ENCODE assay signal across 1 cellular context in genomic region chr17:73489991-73490390, GRCh38.
TF ChIP-seq lines count a peak whose summit lies in the region.

No MANE protein-coding gene starts in this region.

TF ChIP-seq in WTC11, 78 proteins besides CTCF, POLR2A, EP300 and RAD21 (continued from another document):
- TF ChIP-seq ZBTB43 (CRISPR knock-in tag; IDR thresholded peaks at IDR 0.05): no peak
- no peak for TF ChIP-seq ZNF232 (CRISPR knock-in tag; IDR thresholded peaks at IDR 0.05)
